8 cellular contexts compared by ENCODE assay signal in genomic region chr7:55572378-55573233, GRCh38. TPM values are rescaled to one million over a fixed set of nuclear protein-coding genes. Genes with fewer than 3 reads are reported as not detected.
A peak's percentile ranks its signal among the peaks of the same experiment; 100 is the strongest.
DNase-seq lines count a peak whose midpoint lies in the region; ATAC-seq, FAIRE-seq and TF ChIP-seq lines count a peak whose summit lies in the region.

TSS of gene VOPP1 (minus strand) at chr7:55572502. CDS start at chr7:55572324, 178 bp downstream.

- H3K27ac ChIP-seq in A549 (peak within 1 kb of the TSS; percentile 77 to 98), colonic mucosa (peak within 1 kb of the TSS; percentile 92)

- TF ChIP-seq EP300 in A549 (IDR thresholded peaks at IDR 0.05): no peak

- H3K4me2 ChIP-seq in A549: peak within 1 kb of the TSS; percentile 91

- peak within 1 kb of the TSS; percentile 89 for H3K4me3 Mint-ChIP-seq in activated CD4-positive, alpha-beta T cell treated with anti-CD3 and anti-CD28 coated beads for 36 hours

- DNase-seq in A549 (ENCODE audit: low read depth in 1 of 2, low spot score in 1 of 2) (peak; percentile 58 to 80), NCI-H2196 treated with DMSO at 0.1 percent for 48 hours (lab: John Stamatoyannopoulos, UW; ENCODE audit: unreplicated experiment) (peak; percentile 47), colonic mucosa (peak; percentile 70), kidney glomerular epithelial cell (lab: John Stamatoyannopoulos, UW) (peak; percentile 36)
- DNase-seq in activated CD4-positive, alpha-beta T cell treated with anti-CD3 and anti-CD28 coated beads for 36 hours: peak; percentile 78
- peak; percentile 72 for DNase-seq in stimulated activated CD4-positive, alpha-beta T cell treated with anti-CD3 and anti-CD28 coated beads, Interleukin-15, amount 100 ng/mL, for 24 hours

- TF ChIP-seq POLR2A in A549 (IDR thresholded peaks at IDR 0.05; ENCODE audit: low read length): peak; percentile 34

- no peaks in the 10 kb centered on the region for H3K9me3 ChIP-seq in A549
- H3K9me3 ChIP-seq in colonic mucosa: no peaks in the 10 kb centered on the region

- no peak for FAIRE-seq in A549 (lab: Jason Lieb, UNC)

- intact Hi-C loops in activated CD4-positive, alpha-beta T cell treated with anti-CD3 and anti-CD28 coated beads for 36 hours (cut with DNase I, micrococcal nuclease): loop anchor here (1.0 to 5.0 kb wide), 8 partner anchors 105 to 815 kb away; partner anchors contain the start of genes LANCL2 (in 1 of the 2), MRPS17 (in 1 of the 2), SEC61G (in 1 of the 2) and ZNF713 (in 1 of the 2)
- intact Hi-C loops in colonic mucosa (cut with DNase I): no loop called here

- H3K4me3 ChIP-seq in A549: peak within 1 kb of the TSS; percentile 63
- peak within 1 kb of the TSS; percentile 91 for H3K4me3 ChIP-seq in colonic mucosa

- no peaks in the 10 kb centered on the region for H3K9me3 Mint-ChIP-seq in activated CD4-positive, alpha-beta T cell treated with anti-CD3 and anti-CD28 coated beads for 36 hours (ENCODE audit: low read depth)

- ATAC-seq in A549 (peak; percentile 72 to 77), GM18520 (IDR thresholded peaks at IDR 0.05; ENCODE audit: unreplicated experiment) (peak; percentile 35), HG03025 (IDR thresholded peaks at IDR 0.05; ENCODE audit: low FRiP score, unreplicated experiment) (peak; percentile 43)
- peak; percentile 31 for ATAC-seq in activated CD4-positive, alpha-beta T cell treated with anti-CD3 and anti-CD28 coated beads for 36 hours

- no peaks in the 10 kb centered on the region for H3K36me3 ChIP-seq in colonic mucosa

- 7% methylated on average over 14 of the region's 77 CpGs for WGBS in A549 (ENCODE audit: missing lambda C conversion rate)

- CTCF ChIA-PET in A549 (lab: Yijun Ruan, JAX): interaction anchor here (0.6 to 2.0 kb wide), 7 partner anchors 11 to 543 kb away, joined by 3 to 8 read pairs (median 3); no protein-coding TSS in a partner anchor
- CTCF ChIA-PET in activated CD4-positive, alpha-beta T cell treated with anti-CD3 and anti-CD28 coated beads for 36 hours (lab: Charles Lee): interaction anchor here (1.0 to 1.8 kb wide), 9 partner anchors 16 to 56 kb away, joined by 3 to 10 read pairs (median 5); no protein-coding TSS in a partner anchor

- no peaks in the 10 kb centered on the region for H3K27me3 Mint-ChIP-seq in activated CD4-positive, alpha-beta T cell treated with anti-CD3 and anti-CD28 coated beads for 36 hours

- H3K4me1 ChIP-seq in A549 (peaks cover 33% of the 10 kb centered on the region), colonic mucosa (peaks cover 14% of the 10 kb centered on the region)

- TF ChIP-seq CTCF in A549 (IDR thresholded peaks at IDR 0.05) (0 out of 3 replicates have a peak, but pooled peaks have one; percentile 3), colonic mucosa (IDR thresholded peaks at IDR 0.05) (no peak)

- peaks cover 8% of the 10 kb centered on the region for H3K36me3 Mint-ChIP-seq in activated CD4-positive, alpha-beta T cell treated with anti-CD3 and anti-CD28 coated beads for 36 hours (ENCODE audit: low read depth)

- H3K27me3 ChIP-seq in colonic mucosa: no peaks in the 10 kb centered on the region

- peaks cover 67% of the 10 kb centered on the region for H3K4me1 Mint-ChIP-seq in activated CD4-positive, alpha-beta T cell treated with anti-CD3 and anti-CD28 coated beads for 36 hours

- peak within 1 kb of the TSS; percentile 92 to 98 for H3K9ac ChIP-seq in colonic mucosa (ENCODE audit: low read depth in 2 of 2, low read length in 2 of 2)

- TF ChIP-seq RAD21 in A549 (conservative IDR thresholded peaks at IDR 0.05 in 1 of 2, IDR thresholded peaks at IDR 0.05 in 1 of 2): no peak

- H3K27ac Mint-ChIP-seq in activated CD4-positive, alpha-beta T cell treated with anti-CD3 and anti-CD28 coated beads for 36 hours: peak within 1 kb of the TSS; percentile 94

- POLR2A ChIA-PET in A549 (lab: Yijun Ruan, JAX): interaction anchor here (1.2 to 2.5 kb wide), 2 partner anchors 26 to 207 kb away, joined by 5 to 7 read pairs; partner anchors contain the start of gene LANCL2
- POLR2A ChIA-PET in activated CD4-positive, alpha-beta T cell treated with anti-CD3 and anti-CD28 coated beads for 36 hours (lab: Charles Lee): interaction anchor here (0.6 to 7.5 kb wide), 4 partner anchors 39 to 103 kb away, joined by 3 to 67 read pairs (median 4); no protein-coding TSS in a partner anchor

TF ChIP-seq in A549, 52 proteins besides CTCF, POLR2A, EP300 and RAD21:
- TF ChIP-seq, protein P1, sequence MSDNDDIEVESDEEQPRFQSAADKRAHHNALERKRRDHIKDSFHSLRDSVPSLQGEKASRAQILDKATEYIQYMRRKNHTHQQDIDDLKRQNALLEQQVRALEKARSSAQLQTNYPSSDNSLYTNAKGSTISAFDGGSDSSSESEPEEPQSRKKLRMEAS (IDR thresholded peaks at IDR 0.05): 0 out of 2 replicates have a peak, but pooled peaks have one; percentile 2
- TF ChIP-seq PHF8 (IDR thresholded peaks at IDR 0.05; ENCODE audit: borderline replicate concordance, low read depth): peak; percentile 59; the same call in 1 of the 2 replicates
- TF ChIP-seq, protein P2, sequence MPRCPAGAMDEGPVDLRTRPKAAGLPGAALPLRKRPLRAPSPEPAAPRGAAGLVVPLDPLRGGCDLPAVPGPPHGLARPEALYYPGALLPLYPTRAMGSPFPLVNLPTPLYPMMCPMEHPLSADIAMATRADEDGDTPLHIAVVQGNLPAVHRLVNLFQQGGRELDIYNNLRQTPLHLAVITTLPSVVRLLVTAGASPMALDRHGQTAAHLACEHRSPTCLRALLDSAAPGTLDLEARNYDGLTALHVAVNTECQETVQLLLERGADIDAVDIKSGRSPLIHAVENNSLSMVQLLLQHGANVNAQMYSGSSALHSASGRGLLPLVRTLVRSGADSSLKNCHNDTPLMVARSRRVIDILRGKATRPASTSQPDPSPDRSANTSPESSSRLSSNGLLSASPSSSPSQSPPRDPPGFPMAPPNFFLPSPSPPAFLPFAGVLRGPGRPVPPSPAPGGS (IDR thresholded peaks at IDR 0.05): 0 out of 3 replicates have a peak, but pooled peaks have one; percentile 17
- no peak for TF ChIP-seq RCOR1 (IDR thresholded peaks at IDR 0.05; ENCODE audit: low read depth, low read length)
- TF ChIP-seq POLR2AphosphoS2 (conservative IDR thresholded peaks at IDR 0.05; ENCODE audit: low read length): no peak
- TF ChIP-seq HDAC2 (IDR thresholded peaks at IDR 0.05): no peak
- TF ChIP-seq FOSL2 (IDR thresholded peaks at IDR 0.05): no peak
- TF ChIP-seq FOSL2 (CRISPR knock-in tag; IDR thresholded peaks at IDR 0.05): no peak
- TF ChIP-seq MAFK (IDR thresholded peaks at IDR 0.05; ENCODE audit: partially characterized antibody): no peak

RNA-seq across cellular contexts. Expression of gene VOPP1, which starts in this region (rescaled TPM):
- polyA plus RNA-seq in A549 (2011; rRNA removed) (64.4 and 68.1 TPM in 2 replicates), A549 (2017; fragmentation: RNase III; extraction: RNeasy Plus Mini Kit Qiagen cat#74134 plus additional on column Dnase treatment) (70.5 to 74.0 TPM (median 73.4 TPM) in 3 replicates)
- polyA plus RNA-seq in A549 (2012; cell fraction: cytosol; rRNA removed): 39.0 and 54.6 TPM in 2 replicates
- polyA plus RNA-seq in A549 (2012; cell fraction: nucleus; rRNA removed): 29.2 and 35.0 TPM in 2 replicates
- 78.6 and 87.2 TPM in 2 replicates for polyA minus RNA-seq in A549 (2011; rRNA and poly(A)+ RNA removed)
- total RNA-seq in activated CD4-positive, alpha-beta T cell treated with anti-CD3 and anti-CD28 coated beads for 36 hours: 10 to 100 TPM; 63.7 to 64.2 TPM
- 10 to 100 TPM; 70.3 to 73.4 TPM for total RNA-seq in colonic mucosa

Comparison
In these comparisons a context has a peak if more than half of its experiments do, and no peak if none do; other contexts are left out.
1. Peak in every context shown above with its lines: DNase-seq, ATAC-seq, H3K4me3 ChIP-seq and H3K27ac ChIP-seq.